Comparison of ENCODE assay signal across 8 cellular contexts in genomic region chr4:15655223-15656037, GRCh38. TPM values are rescaled to one million over a fixed set of nuclear protein-coding genes. Genes with fewer than 3 reads are reported as not detected.
DNase-seq lines count a peak whose midpoint lies in the region; ATAC-seq and TF ChIP-seq lines count a peak whose summit lies in the region.

A gene with protein sequence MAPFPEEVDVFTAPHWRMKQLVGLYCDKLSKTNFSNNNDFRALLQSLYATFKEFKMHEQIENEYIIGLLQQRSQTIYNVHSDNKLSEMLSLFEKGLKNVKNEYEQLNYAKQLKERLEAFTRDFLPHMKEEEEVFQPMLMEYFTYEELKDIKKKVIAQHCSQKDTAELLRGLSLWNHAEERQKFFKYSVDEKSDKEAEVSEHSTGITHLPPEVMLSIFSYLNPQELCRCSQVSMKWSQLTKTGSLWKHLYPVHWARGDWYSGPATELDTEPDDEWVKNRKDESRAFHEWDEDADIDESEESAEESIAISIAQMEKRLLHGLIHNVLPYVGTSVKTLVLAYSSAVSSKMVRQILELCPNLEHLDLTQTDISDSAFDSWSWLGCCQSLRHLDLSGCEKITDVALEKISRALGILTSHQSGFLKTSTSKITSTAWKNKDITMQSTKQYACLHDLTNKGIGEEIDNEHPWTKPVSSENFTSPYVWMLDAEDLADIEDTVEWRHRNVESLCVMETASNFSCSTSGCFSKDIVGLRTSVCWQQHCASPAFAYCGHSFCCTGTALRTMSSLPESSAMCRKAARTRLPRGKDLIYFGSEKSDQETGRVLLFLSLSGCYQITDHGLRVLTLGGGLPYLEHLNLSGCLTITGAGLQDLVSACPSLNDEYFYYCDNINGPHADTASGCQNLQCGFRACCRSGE (minus strand): TSS chr4:15655357. CDS start chr4:15655287, 70 bp downstream.

- no peaks in the 10 kb centered on the region for H3K27me3 Mint-ChIP-seq in activated naive CD4-positive, alpha-beta T cell treated with anti-CD3 and anti-CD28 coated beads, Interleukin-2, amount 50 U/mL, for 24 hours

- H3K4me1 Mint-ChIP-seq in activated naive CD4-positive, alpha-beta T cell treated with anti-CD3 and anti-CD28 coated beads, Interleukin-2, amount 50 U/mL, for 24 hours = peaks cover 52% of the 10 kb centered on the region

- TF ChIP-seq POLR2A in ovary (IDR thresholded peaks at IDR 0.05) = peak; percentile 80

- H3K27ac ChIP-seq in ovary = peak within 1 kb of the TSS; percentile 98 to 100
- peak within 1 kb of the TSS; percentile 98 for H3K27ac ChIP-seq in thymus (ENCODE audit: low read depth)

- peaks cover 4% of the 10 kb centered on the region; the same call in 1 of the 2 replicates for H3K36me3 ChIP-seq in HAP-1 (replicated peaks)
- peaks cover 2% of the 10 kb centered on the region for H3K36me3 ChIP-seq in MG63
- H3K36me3 ChIP-seq in ovary = no peaks in the 10 kb centered on the region
- H3K36me3 ChIP-seq in thymus (ENCODE audit: control insufficient read depth, insufficient read depth) = no peaks in the 10 kb centered on the region

- H3K9me3 ChIP-seq in HAP-1 (no peaks in the 10 kb centered on the region), MG63 (no peaks in the 10 kb centered on the region), ovary (no peaks in the 10 kb centered on the region), thymus (ENCODE audit: control insufficient read depth) (no peaks in the 10 kb centered on the region)

- in situ Hi-C loops in HAP-1 (cut with MboI; ENCODE audit: low sequenced_read_pairs) = loop anchor here (25.0 kb wide), 1 partner anchor 643 kb away; the partner anchor contains the start of gene CPEB2

- WGBS in ovary, 3 donors = 1 to 2% (median 1%) methylated on average over 73 to 85 of the region's 85 CpGs
- WGBS in thymus = 10% methylated on average over 85 of the region's 85 CpGs

- peak within 1 kb of the TSS; percentile 98 for H3K4me3 Mint-ChIP-seq in activated naive CD4-positive, alpha-beta T cell treated with anti-CD3 and anti-CD28 coated beads, Interleukin-2, amount 50 U/mL, for 24 hours

- H3K27me3 ChIP-seq in HAP-1 (ENCODE audit: low read depth) (no peaks in the 10 kb centered on the region), MG63 (no peaks in the 10 kb centered on the region), ovary (no peaks in the 10 kb centered on the region), thymus (ENCODE audit: control insufficient read depth, insufficient read depth) (no peaks in the 10 kb centered on the region)

- peak; percentile 55 for ATAC-seq in SK-N-SH treated with all-trans-retinoic acid at 6 μM for 48 hours

- peak within 1 kb of the TSS; percentile 98 for H3K27ac Mint-ChIP-seq in activated naive CD4-positive, alpha-beta T cell treated with anti-CD3 and anti-CD28 coated beads, Interleukin-2, amount 50 U/mL, for 24 hours

- H3K4me1 ChIP-seq in HAP-1 (peaks cover 30% of the 10 kb centered on the region), ovary (ENCODE audit: insufficient read depth) (peaks cover 5% of the 10 kb centered on the region), thymus (ENCODE audit: control insufficient read depth, insufficient read depth, low read length) (peaks cover 15% of the 10 kb centered on the region)

- H3K4me3 ChIP-seq in HAP-1 (peak within 1 kb of the TSS; percentile 64), MG63 (peak within 1 kb of the TSS; percentile 67), ovary (peak within 1 kb of the TSS; percentile 61), thymus (ENCODE audit: low read length) (peak within 1 kb of the TSS; percentile 81)

- H3K9me3 Mint-ChIP-seq in activated naive CD4-positive, alpha-beta T cell treated with anti-CD3 and anti-CD28 coated beads, Interleukin-2, amount 50 U/mL, for 24 hours = no peaks in the 10 kb centered on the region

- TF ChIP-seq CTCF in ovary (IDR thresholded peaks at IDR 0.05) = no peak

- TF ChIP-seq EP300 in ovary (IDR thresholded peaks at IDR 0.05) = no peak

- intact Hi-C loops in ovary (cut with DNase I) = loop anchor here in 3 of 4 donors (2.0 to 10.0 kb wide), 3 partner anchors 181 to 653 kb away; partner anchors contain the start of gene CPEB2 (in 2 of the 3)

- H3K36me3 Mint-ChIP-seq in activated naive CD4-positive, alpha-beta T cell treated with anti-CD3 and anti-CD28 coated beads, Interleukin-2, amount 50 U/mL, for 24 hours = no peaks in the 10 kb centered on the region

- DNase-seq in GM03348 (ENCODE audit: low spot score) (peak; percentile 99), HAP-1 (ENCODE audit: low spot score in 2 of 2) (peak; percentile 81 to 83), MG63 (peak; percentile 76), glomerular visceral epithelial cell (ENCODE audit: extremely low spot score) (peak; percentile 91), ovary (peak; percentile 76 to 88 (median 82))

TF ChIP-seq in SK-N-SH treated with all-trans-retinoic acid at 6 μM for 48 hours, 23 proteins besides CTCF, POLR2A, EP300 and RAD21 (continues in another document):
- TF ChIP-seq BACH2 (CRISPR knock-in tag; IDR thresholded peaks at IDR 0.05; ENCODE audit: borderline replicate concordance) (no peak), OSR1 (CRISPR knock-in tag; IDR thresholded peaks at IDR 0.05) (no peak), PPARA (CRISPR knock-in tag; IDR thresholded peaks at IDR 0.05; ENCODE audit: borderline replicate concordance) (no peak), CSDC2 (CRISPR knock-in tag; IDR thresholded peaks at IDR 0.05) (peak; percentile 93), CREB5 (CRISPR knock-in tag; IDR thresholded peaks at IDR 0.05; ENCODE audit: low read depth) (no peak), SNAI2 (CRISPR knock-in tag; IDR thresholded peaks at IDR 0.05) (0 out of 2 replicates have a peak, but pooled peaks have one; percentile 66), RARB (CRISPR knock-in tag; IDR thresholded peaks at IDR 0.05) (no peak), TOX (CRISPR knock-in tag; IDR thresholded peaks at IDR 0.05; ENCODE audit: borderline replicate concordance) (no peak), ZNF565 (CRISPR knock-in tag; conservative IDR thresholded peaks at IDR 0.05; ENCODE audit: low read depth) (peak; percentile 75; the same call in 1 of the 2 replicates), ZNF70 (CRISPR knock-in tag; IDR thresholded peaks at IDR 0.05) (0 out of 2 replicates have a peak, but pooled peaks have one; percentile 26), ZFP30 (CRISPR knock-in tag; IDR thresholded peaks at IDR 0.05) (peak; percentile 5; the same call in 1 of the 2 replicates), GLIS3 (CRISPR knock-in tag; IDR thresholded peaks at IDR 0.05) (no peak), ZFP3 (CRISPR knock-in tag; IDR thresholded peaks at IDR 0.05) (peak; percentile 74), ZC3H10 (CRISPR knock-in tag; IDR thresholded peaks at IDR 0.05) (no peak; the same call in 1 of the 2 replicates)
- TF ChIP-seq, protein P1, sequence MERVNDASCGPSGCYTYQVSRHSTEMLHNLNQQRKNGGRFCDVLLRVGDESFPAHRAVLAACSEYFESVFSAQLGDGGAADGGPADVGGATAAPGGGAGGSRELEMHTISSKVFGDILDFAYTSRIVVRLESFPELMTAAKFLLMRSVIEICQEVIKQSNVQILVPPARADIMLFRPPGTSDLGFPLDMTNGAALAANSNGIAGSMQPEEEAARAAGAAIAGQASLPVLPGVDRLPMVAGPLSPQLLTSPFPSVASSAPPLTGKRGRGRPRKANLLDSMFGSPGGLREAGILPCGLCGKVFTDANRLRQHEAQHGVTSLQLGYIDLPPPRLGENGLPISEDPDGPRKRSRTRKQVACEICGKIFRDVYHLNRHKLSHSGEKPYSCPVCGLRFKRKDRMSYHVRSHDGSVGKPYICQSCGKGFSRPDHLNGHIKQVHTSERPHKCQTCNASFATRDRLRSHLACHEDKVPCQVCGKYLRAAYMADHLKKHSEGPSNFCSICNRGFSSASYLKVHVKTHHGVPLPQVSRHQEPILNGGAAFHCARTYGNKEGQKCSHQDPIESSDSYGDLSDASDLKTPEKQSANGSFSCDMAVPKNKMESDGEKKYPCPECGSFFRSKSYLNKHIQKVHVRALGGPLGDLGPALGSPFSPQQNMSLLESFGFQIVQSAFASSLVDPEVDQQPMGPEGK (CRISPR knock-in tag; IDR thresholded peaks at IDR 0.05; ENCODE audit: borderline replicate concordance) = no peak
- TF ChIP-seq, protein P2, sequence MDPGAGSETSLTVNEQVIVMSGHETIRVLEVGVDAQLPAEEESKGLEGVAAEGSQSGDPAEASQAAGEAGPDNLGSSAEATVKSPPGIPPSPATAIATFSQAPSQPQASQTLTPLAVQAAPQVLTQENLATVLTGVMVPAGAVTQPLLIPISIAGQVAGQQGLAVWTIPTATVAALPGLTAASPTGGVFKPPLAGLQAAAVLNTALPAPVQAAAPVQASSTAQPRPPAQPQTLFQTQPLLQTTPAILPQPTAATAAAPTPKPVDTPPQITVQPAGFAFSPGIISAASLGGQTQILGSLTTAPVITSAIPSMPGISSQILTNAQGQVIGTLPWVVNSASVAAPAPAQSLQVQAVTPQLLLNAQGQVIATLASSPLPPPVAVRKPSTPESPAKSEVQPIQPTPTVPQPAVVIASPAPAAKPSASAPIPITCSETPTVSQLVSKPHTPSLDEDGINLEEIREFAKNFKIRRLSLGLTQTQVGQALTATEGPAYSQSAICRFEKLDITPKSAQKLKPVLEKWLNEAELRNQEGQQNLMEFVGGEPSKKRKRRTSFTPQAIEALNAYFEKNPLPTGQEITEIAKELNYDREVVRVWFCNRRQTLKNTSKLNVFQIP (CRISPR knock-in tag; IDR thresholded peaks at IDR 0.05; ENCODE audit: borderline replicate concordance, low read depth) = no peak

RNA-seq across cellular contexts. Expression of the gene that starts here (rescaled TPM):
- total RNA-seq in MG63 (2014; rRNA removed; shearing (Covaris generic); ENCODE audit: low replicate concordance) = 26.2 and 35.0 TPM in 2 replicates
- 100 to 1,000 TPM in 1 of 7 donors, 10 to 100 TPM in 6; 68.7 to 103 (median 90.4) TPM for total RNA-seq in ovary
- 100 to 1,000 TPM in 1 of 2 donors, 10 to 100 TPM in 1; 68.8 to 104 TPM for polyA plus RNA-seq in ovary
- polyA plus RNA-seq in thymus = 72.6 TPM

Comparison
In these comparisons a context has a peak if more than half of its experiments do, and no peak if none do; other contexts are left out.
1. Peak in every context shown above with its lines: DNase-seq, ATAC-seq, H3K4me3 ChIP-seq and H3K27ac ChIP-seq.